8 cellular contexts compared by ENCODE assay signal in genomic region chrX:108224727-108225455, GRCh38.
DNase-seq lines count a peak whose midpoint lies in the region; ATAC-seq and TF ChIP-seq lines count a peak whose summit lies in the region.

No MANE protein-coding gene starts in this region.

- no peak overlapping the region for H3K4me3 ChIP-seq in BLaER1 treated with 17β-estradiol and CSF1 and Interleukin-3, amounts not matched to agents 10 nM and 100 nM
- H3K4me3 ChIP-seq in Peyer's patch (no peak overlapping the region), fibroblast of pulmonary artery (replicated peaks; ENCODE audit: low read depth, low read length) (no peak overlapping the region), retinal pigment epithelial cell (ENCODE audit: low read length) (no peak overlapping the region)

- peaks cover 0 to 9% (median 6%) of the 10 kb centered on the region in 10 experiments; a peak in 12 of 20 replicates for H3K4me1 ChIP-seq in BLaER1 treated with 17β-estradiol and CSF1 and Interleukin-3, amounts not matched to agents 10 nM and 100 nM
- no peaks in the 10 kb centered on the region for H3K4me1 ChIP-seq in Peyer's patch

- no peak overlapping the region; a peak in 1 of 22 replicates for H3K9ac ChIP-seq in BLaER1 treated with 17β-estradiol and CSF1 and Interleukin-3, amounts not matched to agents 10 nM and 100 nM

- peaks cover 91 to 98% (median 97%) of the 10 kb centered on the region in 11 experiments for H3K27me3 ChIP-seq in BLaER1 treated with 17β-estradiol and CSF1 and Interleukin-3, amounts not matched to agents 10 nM and 100 nM
- no peaks in the 10 kb centered on the region for H3K27me3 ChIP-seq in Peyer's patch

- no peak for TF ChIP-seq POLR2A in Peyer's patch (IDR thresholded peaks at IDR 0.05)

- TF ChIP-seq CTCF in Peyer's patch (IDR thresholded peaks at IDR 0.05) (peak in 4 of 6 experiments; percentile 14 to 39 (median 34)), fibroblast of pulmonary artery (IDR thresholded peaks at IDR 0.05; ENCODE audit: low read length, missing control alignments) (peak; percentile 55), retinal pigment epithelial cell (conservative IDR thresholded peaks at IDR 0.05; ENCODE audit: low read depth, low read length) (peak; percentile 64)

- H3K4me2 ChIP-seq in BLaER1 treated with 17β-estradiol and CSF1 and Interleukin-3, amounts not matched to agents 10 nM and 100 nM, result peak overlapping the region in 7 of 11 experiments; percentile 14 to 44 (median 23); a peak in 8 of 22 replicates

- peaks cover 0 to 19% (median 0%) of the 10 kb centered on the region in 11 experiments; a peak in 4 of 22 replicates for H4K20me1 ChIP-seq in BLaER1 treated with 17β-estradiol and CSF1 and Interleukin-3, amounts not matched to agents 10 nM and 100 nM

- H3K27ac ChIP-seq in BLaER1 treated with 17β-estradiol and CSF1 and Interleukin-3, amounts not matched to agents 10 nM and 100 nM, result no peak overlapping the region
- no peak overlapping the region for H3K27ac ChIP-seq in Peyer's patch

- H3K9me3 ChIP-seq in BLaER1 treated with 17β-estradiol and CSF1 and Interleukin-3, amounts not matched to agents 10 nM and 100 nM (replicated peaks in 1 of 11), result no peaks in the 10 kb centered on the region
- H3K9me3 ChIP-seq in Peyer's patch, result no peaks in the 10 kb centered on the region

- ATAC-seq in GM18511 (IDR thresholded peaks at IDR 0.05; ENCODE audit: unreplicated experiment), result peak; percentile 79

- peak; percentile 2 for DNase-seq in HS-27A (ENCODE audit: low read depth)
- no peak for DNase-seq in Peyer's patch
- DNase-seq in fibroblast of pulmonary artery (ENCODE audit: low read depth), result peak; percentile 48
- no peak for DNase-seq in retinal pigment epithelial cell (ENCODE audit: low read depth)
- DNase-seq in activated effector memory CD4-positive, alpha-beta T cell treated with anti-CD3 and anti-CD28 coated beads, Interleukin-2, amount 50 U/mL, for 16 hours, result no peak
- no peak for DNase-seq in NCI-H128 (lab: John Stamatoyannopoulos, UW; ENCODE audit: unreplicated experiment)

- no peaks in the 10 kb centered on the region for H3K36me3 ChIP-seq in BLaER1 treated with 17β-estradiol and CSF1 and Interleukin-3, amounts not matched to agents 10 nM and 100 nM
- no peaks in the 10 kb centered on the region for H3K36me3 ChIP-seq in Peyer's patch

Comparison
In these comparisons a context has a peak if more than half of its experiments do, and no peak if none do; other contexts are left out.
1. DNase-seq: peak in HS-27A (single experiment) and fibroblast of pulmonary artery (single experiment); none in Peyer's patch (0 of 3), retinal pigment epithelial cell (single experiment), activated effector memory CD4-positive, alpha-beta T cell treated with anti-CD3 and anti-CD28 coated beads, Interleukin-2, amount 50 U/mL, for 16 hours (single experiment) and NCI-H128 (single experiment).
2. Peak in every context shown above with its lines, with median percentiles within 50 percentile points of each other: CTCF ChIP-seq.